Comparison of ENCODE assay signal across 2 cellular contexts in the genomic region with DNA sequence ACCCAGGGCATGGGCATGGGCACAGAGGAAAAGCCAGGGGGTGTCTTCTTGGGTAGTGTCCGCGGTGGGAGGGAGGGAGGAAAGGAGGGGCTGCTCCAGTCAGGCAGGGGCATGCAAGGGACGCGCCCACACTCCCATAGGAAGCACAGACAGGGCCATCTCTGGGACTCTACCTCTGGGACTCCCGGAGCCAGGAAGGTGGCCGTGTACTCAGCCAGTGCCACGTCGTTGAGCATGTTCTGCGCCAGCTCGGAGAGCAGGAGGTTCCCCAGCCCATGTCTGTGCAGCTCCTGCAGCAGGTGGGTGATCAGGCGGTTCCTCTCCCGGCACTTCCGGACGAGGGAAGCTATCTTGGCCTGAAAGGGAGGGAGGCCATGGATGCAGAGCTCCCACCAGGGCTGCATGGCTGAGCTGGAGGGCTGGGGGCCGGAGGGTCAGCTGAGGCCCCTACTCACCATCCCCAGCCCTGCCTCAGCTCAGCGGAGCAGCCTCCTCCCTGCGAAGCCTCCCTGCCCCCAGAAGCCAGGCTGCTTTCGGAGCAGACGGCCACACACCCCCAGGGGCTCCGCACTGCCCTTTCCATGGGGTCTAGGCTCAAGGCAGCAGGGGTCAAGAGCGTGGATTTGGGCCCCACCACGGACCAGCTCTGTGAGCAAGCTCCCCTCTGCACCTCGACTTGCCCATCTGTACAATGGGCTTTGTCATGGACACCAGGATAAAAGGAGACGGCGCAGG.
TF ChIP-seq lines count a peak whose summit lies in the region.

No MANE protein-coding gene starts in this region.

TF ChIP-seq in HepG2, 621 proteins besides CTCF, POLR2A, EP300 and RAD21:
- no peak for TF ChIP-seq ZNF12 (CRISPR knock-in tag; IDR thresholded peaks at IDR 0.05)
- TF ChIP-seq KMT2A (CRISPR knock-in tag; IDR thresholded peaks at IDR 0.05) = no peak
- TF ChIP-seq ZNF629 (CRISPR knock-in tag; conservative IDR thresholded peaks at IDR 0.05) = peak; percentile 71

TF ChIP-seq in K562, 482 proteins besides CTCF, POLR2A, EP300 and RAD21:
- no peak for TF ChIP-seq ZC3H11A (IDR thresholded peaks at IDR 0.05; ENCODE audit: low read depth, low read length)
- peak; percentile 50 for TF ChIP-seq RBM25 (IDR thresholded peaks at IDR 0.05; ENCODE audit: low read depth, low read length, severe bottlenecking)
TF ChIP-seq in K562: peak in this region for 1.
